Comparison of ENCODE assay signal across 10 cellular contexts in the genomic region with DNA sequence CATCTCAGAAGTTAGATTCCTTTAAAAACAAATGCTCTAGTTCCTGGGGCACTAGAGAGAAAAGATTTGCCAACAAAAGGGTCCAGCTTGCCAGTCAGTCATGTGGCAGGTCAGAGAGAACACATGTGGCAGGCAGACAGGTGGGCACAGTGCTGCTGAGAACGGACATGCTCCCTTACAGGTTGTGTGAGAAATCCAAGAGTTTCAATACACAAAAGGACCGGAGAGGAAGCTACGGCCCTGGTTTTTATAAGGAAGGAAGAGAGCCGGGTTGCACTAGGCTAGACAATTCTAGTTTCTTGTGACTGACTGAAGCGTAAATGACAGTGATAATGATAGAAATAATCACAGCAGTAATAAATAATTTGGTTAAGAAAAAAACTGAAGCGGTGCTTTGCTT. TPM values are rescaled to one million over a fixed set of nuclear protein-coding genes. Genes with fewer than 3 reads are reported as not detected.
DNase-seq lines count a peak whose midpoint lies in the region; ATAC-seq and TF ChIP-seq lines count a peak whose summit lies in the region.
"Had no signal": no experiment of that assay in that cellular context is flagged by ENCODE, and none has a peak within 500 bp of the region (broad histone marks: within the 10 kb centered on the region; RNA-seq: fewer than 3 reads in every experiment).

No MANE protein-coding gene starts in this region.

- H3K79me1 ChIP-seq in trophoblast cell (ENCODE audit: low read length) = peaks cover 12% of the 10 kb centered on the region

- H3K36me3 ChIP-seq in CD8-positive, alpha-beta T cell (ENCODE audit: insufficient read depth, low read length) = no peaks in the 10 kb centered on the region
- H3K36me3 ChIP-seq in OCI-LY1 (ENCODE audit: insufficient read depth, low read length) (no peaks in the 10 kb centered on the region), endocrine pancreas (ENCODE audit: control insufficient read depth, insufficient read depth, low read length) (no peaks in the 10 kb centered on the region), trophoblast cell (ENCODE audit: control insufficient read depth in 1 of 2, insufficient read depth in 2 of 2, low read length in 2 of 2) (peaks cover 11 to 15% of the 10 kb centered on the region in 2 experiments)

- no peak overlapping the region for H2BK12ac ChIP-seq in trophoblast cell (ENCODE audit: low read length)

- peak overlapping the region; percentile 71 for H3K4ac ChIP-seq in trophoblast cell (ENCODE audit: low read depth, low read length)

- no peaks in the 10 kb centered on the region for H3K9me3 Mint-ChIP-seq in CD8-positive, alpha-beta T cell

- H3K27me3 ChIP-seq in CD8-positive, alpha-beta T cell (ENCODE audit: insufficient read depth, low read length) = no peaks in the 10 kb centered on the region
- H3K27me3 ChIP-seq in OCI-LY1 (ENCODE audit: insufficient read depth, low read length) = no peaks in the 10 kb centered on the region
- H3K27me3 ChIP-seq in endocrine pancreas (ENCODE audit: control insufficient read depth, insufficient read depth, low read length) = no peaks in the 10 kb centered on the region
- H3K27me3 ChIP-seq in trophoblast cell (ENCODE audit: insufficient read depth, low read length) = no peaks in the 10 kb centered on the region

- WGBS in trophoblast cell (ENCODE audit: extremely low coverage, insufficient coverage, insufficient read length) = no CpG with 5 or more reads among the region's 6 CpGs

- H3K4me2 ChIP-seq in OCI-LY1 (ENCODE audit: low read length) = peak overlapping the region; percentile 63
- no peak overlapping the region for H3K4me2 ChIP-seq in trophoblast cell (ENCODE audit: low read length)

- no peak overlapping the region for H3K27ac ChIP-seq in CD8-positive, alpha-beta T cell (ENCODE audit: low read depth, low read length)
- peak overlapping the region; percentile 79 for H3K27ac ChIP-seq in OCI-LY1 (ENCODE audit: low read depth, low read length, poor library complexity, severe bottlenecking)
- H3K27ac ChIP-seq in trophoblast cell (ENCODE audit: low read depth, low read length) = peak overlapping the region; percentile 52

- H3K9ac ChIP-seq in OCI-LY1 (ENCODE audit: low read length) (peak overlapping the region; percentile 14; the same call in 1 of the 2 replicates), endocrine pancreas (ENCODE audit: control insufficient read depth, insufficient read depth, low read length) (no peak overlapping the region), trophoblast cell (ENCODE audit: low read length) (no peak overlapping the region)

- POLR2A ChIA-PET in CD8-positive, alpha-beta T cell (lab: Charles Lee) = interaction anchor here (1.1 to 2.1 kb wide), 5 partner anchors 16 to 63 kb away, joined by 3 to 9 read pairs (median 4); no protein-coding TSS in a partner anchor

- peaks cover 33% of the 10 kb centered on the region for H3K36me3 Mint-ChIP-seq in CD8-positive, alpha-beta T cell

- no peak overlapping the region for H3K4me3 ChIP-seq in CD8-positive, alpha-beta T cell (ENCODE audit: low read depth, low read length)
- H3K4me3 ChIP-seq in OCI-LY1 (ENCODE audit: low read depth, low read length, poor library complexity, severe bottlenecking) (no peak overlapping the region), endocrine pancreas (ENCODE audit: control insufficient read depth, insufficient read depth, low read length) (peak overlapping the region; percentile 16), trophoblast cell (ENCODE audit: low read depth, low read length) (no peak overlapping the region)
- H3K4me3 ChIP-seq: K562 had no signal

- H2BK120ac ChIP-seq in trophoblast cell (ENCODE audit: insufficient read depth, low read length, poor library complexity) = no peak overlapping the region

- H2AFZ ChIP-seq in OCI-LY1 (ENCODE audit: low read length) (no peak overlapping the region), trophoblast cell (ENCODE audit: insufficient read depth, low read length, poor library complexity) (no peak overlapping the region)

- no peak for TF ChIP-seq CTCF in CD8-positive, alpha-beta T cell (IDR thresholded peaks at IDR 0.05)
- no peak for TF ChIP-seq CTCF in OCI-LY1 (IDR thresholded peaks at IDR 0.05; ENCODE audit: low read length)

- H3K14ac ChIP-seq in trophoblast cell (ENCODE audit: low read length) = no peak overlapping the region

- H3K9me2 ChIP-seq in OCI-LY1 (ENCODE audit: low read depth, low read length) = no peaks in the 10 kb centered on the region

- ATAC-seq in CD8-positive, alpha-beta T cell = no peak
- ATAC-seq in GM21515 (IDR thresholded peaks at IDR 0.05; ENCODE audit: unreplicated experiment) = no peak
- ATAC-seq: K562 had no signal

- H3K27ac Mint-ChIP-seq in CD8-positive, alpha-beta T cell = peak overlapping the region; percentile 93

- H3K4me3 Mint-ChIP-seq in CD8-positive, alpha-beta T cell = peak overlapping the region; percentile 52

- no peak overlapping the region for H4K91ac ChIP-seq in trophoblast cell (ENCODE audit: low read depth, low read length)

- no peaks in the 10 kb centered on the region for H3F3A ChIP-seq in OCI-LY1 (ENCODE audit: insufficient read depth, low read length)

- H4K12ac ChIP-seq in trophoblast cell (ENCODE audit: low read depth, low read length) = no peak overlapping the region

- H3K4me1 Mint-ChIP-seq in CD8-positive, alpha-beta T cell (ENCODE audit: low read depth) = peaks cover 92% of the 10 kb centered on the region

- no peak overlapping the region for H2AK5ac ChIP-seq in trophoblast cell (ENCODE audit: low read length)

- peaks cover 85% of the 10 kb centered on the region for H3K4me1 ChIP-seq in CD8-positive, alpha-beta T cell (ENCODE audit: insufficient read depth, low read length)
- H3K4me1 ChIP-seq in OCI-LY1 (ENCODE audit: insufficient read depth, low read length, severe bottlenecking) (peaks cover 80% of the 10 kb centered on the region), endocrine pancreas (ENCODE audit: control insufficient read depth, insufficient read depth, low read length) (peaks cover 11% of the 10 kb centered on the region), trophoblast cell (ENCODE audit: control insufficient read depth in 1 of 2, insufficient read depth in 2 of 2, low read length in 2 of 2) (peaks cover 24 to 37% of the 10 kb centered on the region in 2 experiments)

- H3K23ac ChIP-seq in trophoblast cell (ENCODE audit: low read length) = no peak overlapping the region

- no peak for DNase-seq in CD8-positive, alpha-beta T cell
- DNase-seq in trophoblast cell (no peak), hippocampal formation (lab: John Stamatoyannopoulos, UW) (no peak), posterior cingulate gyrus (no peak)
- DNase-seq in stimulated activated CD4-positive, alpha-beta T cell treated with anti-CD3 and anti-CD28 coated beads, Interleukin-4, amount 100 ng/mL, for 4 hours = no peak
- DNase-seq: SHP77 treated with DMSO at 0.1 percent for 48 hours had no signal

- no peaks in the 10 kb centered on the region for H4K20me1 ChIP-seq in OCI-LY1 (ENCODE audit: insufficient read depth, low read length)

- no peak overlapping the region for H2BK5ac ChIP-seq in trophoblast cell (ENCODE audit: low read depth, low read length, poor library complexity)

- no peak overlapping the region for H3K18ac ChIP-seq in trophoblast cell (ENCODE audit: low read length)

- no peaks in the 10 kb centered on the region for H3K27me3 Mint-ChIP-seq in CD8-positive, alpha-beta T cell (ENCODE audit: low read depth)

- no peaks in the 10 kb centered on the region for H3K9me3 ChIP-seq in CD8-positive, alpha-beta T cell (ENCODE audit: low read length)
- no peaks in the 10 kb centered on the region for H3K9me3 ChIP-seq in OCI-LY1 (ENCODE audit: low read length)
- H3K9me3 ChIP-seq in endocrine pancreas (ENCODE audit: control insufficient read depth, low read length) = no peaks in the 10 kb centered on the region
- H3K9me3 ChIP-seq in trophoblast cell (ENCODE audit: insufficient read depth, low read depth, low read length) = no peaks in the 10 kb centered on the region

- CTCF ChIA-PET in CD8-positive, alpha-beta T cell (lab: Charles Lee) = interaction anchor here (1.0 to 1.2 kb wide), 2 partner anchors 74 to 239 kb away, joined by 3 to 4 read pairs; no protein-coding TSS in a partner anchor

- H3K79me2 ChIP-seq in OCI-LY1 (ENCODE audit: insufficient read depth, low read length) (no peaks in the 10 kb centered on the region), trophoblast cell (ENCODE audit: control insufficient read depth, insufficient read depth, low read length, poor library complexity) (peaks cover 15% of the 10 kb centered on the region)

- no peak overlapping the region for H4K8ac ChIP-seq in trophoblast cell (ENCODE audit: low read depth, low read length)

- intact Hi-C loops in CD8-positive, alpha-beta T cell (cut with DNase I, micrococcal nuclease) = loop anchor here in 1 of 2 experiments (10.0 kb wide), 1 partner anchor 238 kb away; no protein-coding TSS in a partner anchor
- intact Hi-C loops in posterior cingulate gyrus (cut with DNase I) = no loop called here

RNA-seq across cellular contexts. Expression of gene CDC42EP3, which starts 18.3 kb away (rescaled TPM):
- 10 to 100 TPM; 27.4 to 28.1 TPM for total RNA-seq in CD8-positive, alpha-beta T cell
- polyA plus RNA-seq in trophoblast cell (2013) = 60.8 TPM in 2 replicates
